ENCODE assay signal across 9 cellular contexts in genomic region chr11:65274734-65275682, GRCh38. TPM values are rescaled to one million over a fixed set of nuclear protein-coding genes. Genes with fewer than 3 reads are reported as not detected.
DNase-seq lines count a peak whose midpoint lies in the region; TF ChIP-seq lines count a peak whose summit lies in the region.
"Had no signal": no experiment of that assay in that cellular context is flagged by ENCODE, and none has a peak within 500 bp of the region (broad histone marks: within the 10 kb centered on the region; RNA-seq: fewer than 3 reads in every experiment).

No MANE protein-coding gene starts in this region.

- H3K27me3 ChIP-seq in Loucy (ENCODE audit: insufficient read depth, low read length, poor library complexity, severe bottlenecking) (no peaks in the 10 kb centered on the region), mesenchymal stem cell (ENCODE audit: control insufficient read depth in 1 of 2, insufficient read depth in 1 of 2, low read length in 2 of 2) (no peaks in the 10 kb centered on the region)

- no peak overlapping the region for H3K14ac ChIP-seq in mesenchymal stem cell (ENCODE audit: low read length in 2 of 2)

- no peak overlapping the region for H3K23ac ChIP-seq in mesenchymal stem cell (ENCODE audit: low read length in 2 of 2)

- H3K36me3 ChIP-seq in Loucy (ENCODE audit: insufficient read depth, low read length) = peaks cover 43% of the 10 kb centered on the region; the same call in 1 of the 2 replicates
- peaks cover 5 to 22% of the 10 kb centered on the region in 2 experiments for H3K36me3 ChIP-seq in mesenchymal stem cell (ENCODE audit: control insufficient read depth in 1 of 2, insufficient read depth in 2 of 2, low read depth in 1 of 2, low read length in 2 of 2)

- no peak overlapping the region for H3K4ac ChIP-seq in mesenchymal stem cell (ENCODE audit: low read depth in 1 of 2, low read length in 2 of 2)

- no peaks in the 10 kb centered on the region for H4K20me1 ChIP-seq in Loucy (ENCODE audit: insufficient read depth, low read length, poor library complexity, severe bottlenecking)

- no peak overlapping the region for H4K91ac ChIP-seq in mesenchymal stem cell (ENCODE audit: low read length)

- H3K79me1 ChIP-seq in mesenchymal stem cell (replicated peaks; ENCODE audit: low read length, poor library complexity, severe bottlenecking) = peaks cover 8% of the 10 kb centered on the region

- H3K4me3 ChIP-seq in Loucy (ENCODE audit: low read length, poor library complexity, severe bottlenecking) (no peak overlapping the region), mesenchymal stem cell (ENCODE audit: insufficient read depth in 1 of 2, low read depth in 1 of 2, low read length in 2 of 2) (peak overlapping the region in 1 of 2 experiments; percentile 49)

- H3K9me3 ChIP-seq in Loucy (ENCODE audit: insufficient read depth, low read depth, low read length) = no peaks in the 10 kb centered on the region
- no peaks in the 10 kb centered on the region for H3K9me3 ChIP-seq in mesenchymal stem cell (ENCODE audit: control insufficient read depth, low read length)

- no peak overlapping the region for H3K27ac Mint-ChIP-seq in activated naive CD4-positive, alpha-beta T cell treated with anti-CD3 and anti-CD28 coated beads, Interleukin-2, amount 10 ng/mL, durations not matched to agents 7 days and 5 days
- no peak overlapping the region for H3K27ac Mint-ChIP-seq in activated T-helper 2 cell treated with anti-CD3 and anti-CD28 coated beads, Interferon-gamma antibody, Interleukin-2, Interleukin-4, amounts not matched to agents 10 μg/mL and 5 μg/mL and 100 μg/mL, durations not matched to agents 14 hours and 24 hours and 36 hours

- H3K18ac ChIP-seq in mesenchymal stem cell (ENCODE audit: low read depth in 1 of 2, low read length in 2 of 2) = no peak overlapping the region

- no peak overlapping the region for H3K27ac ChIP-seq in mesenchymal stem cell (ENCODE audit: low read length, poor library complexity, severe bottlenecking)

- H3K4me3 Mint-ChIP-seq in activated naive CD4-positive, alpha-beta T cell treated with anti-CD3 and anti-CD28 coated beads, Interleukin-2, amount 10 ng/mL, durations not matched to agents 7 days and 5 days = no peak overlapping the region
- H3K4me3 Mint-ChIP-seq in activated T-helper 2 cell treated with anti-CD3 and anti-CD28 coated beads, Interferon-gamma antibody, Interleukin-2, Interleukin-4, amounts not matched to agents 10 μg/mL and 5 μg/mL and 100 μg/mL, durations not matched to agents 14 hours and 24 hours and 36 hours (ENCODE audit: low read depth) = no peak overlapping the region
- H3K4me3 Mint-ChIP-seq: naive thymus-derived CD8-positive, alpha-beta T cell had no signal

- H3K9ac ChIP-seq in Loucy (ENCODE audit: low read depth, low read length, poor library complexity, severe bottlenecking) = no peak overlapping the region
- peak overlapping the region; percentile 66 for H3K9ac ChIP-seq in mesenchymal stem cell (ENCODE audit: low read length)

- no peak overlapping the region for H2BK120ac ChIP-seq in mesenchymal stem cell (ENCODE audit: low read depth, low read length)

- no peaks in the 10 kb centered on the region for H3K79me2 ChIP-seq in Loucy (ENCODE audit: insufficient read depth, low read length)

- H2BK5ac ChIP-seq in mesenchymal stem cell (ENCODE audit: low read depth, low read length, poor library complexity, severe bottlenecking) = no peak overlapping the region

- H3K4me1 ChIP-seq in Loucy (ENCODE audit: insufficient read depth, low read length, poor library complexity, severe bottlenecking) (no peaks in the 10 kb centered on the region), mesenchymal stem cell (ENCODE audit: control insufficient read depth, insufficient read depth, low read depth, low read length) (peaks cover 7% of the 10 kb centered on the region)

- no peaks in the 10 kb centered on the region for H3K9me3 Mint-ChIP-seq in activated naive CD4-positive, alpha-beta T cell treated with anti-CD3 and anti-CD28 coated beads, Interleukin-2, amount 10 ng/mL, durations not matched to agents 7 days and 5 days
- H3K9me3 Mint-ChIP-seq in activated T-helper 2 cell treated with anti-CD3 and anti-CD28 coated beads, Interferon-gamma antibody, Interleukin-2, Interleukin-4, amounts not matched to agents 10 μg/mL and 5 μg/mL and 100 μg/mL, durations not matched to agents 14 hours and 24 hours and 36 hours = no peaks in the 10 kb centered on the region
- H3K9me3 Mint-ChIP-seq: naive thymus-derived CD8-positive, alpha-beta T cell had no signal

- peak; percentile 58 for DNase-seq in activated naive CD4-positive, alpha-beta T cell treated with anti-CD3 and anti-CD28 coated beads, Interleukin-2, amount 10 ng/mL, durations not matched to agents 7 days and 5 days
- no peak for DNase-seq in activated naive CD4-positive, alpha-beta T cell treated with anti-CD3 and anti-CD28 coated beads, Interleukin-2, amount 50 U/mL, for 16 hours
- peak in 3 of 5 donors; percentile 18 to 32 (median 19) for DNase-seq in T-helper 1 cell
- DNase-seq in epidermal melanocyte (ENCODE audit: insufficient read length, low spot score) = peak; percentile 55
- peak; percentile 92 for DNase-seq in mesenchymal stem cell
- DNase-seq in ureter (ENCODE audit: low spot score) = peak; percentile 88
- no peak for DNase-seq in activated T-helper 2 cell treated with anti-CD3 and anti-CD28 coated beads, Interferon-gamma antibody, Interleukin-2, Interleukin-4, amounts not matched to agents 10 μg/mL and 5 μg/mL and 100 μg/mL, durations not matched to agents 14 hours and 24 hours and 36 hours (ENCODE audit: low spot score)

- peak; percentile 75 for TF ChIP-seq CTCF in Loucy (conservative IDR thresholded peaks at IDR 0.05; ENCODE audit: low read length)

- H4K8ac ChIP-seq in mesenchymal stem cell (ENCODE audit: low read length) = no peak overlapping the region

- H3K9me2 ChIP-seq in Loucy (replicated peaks; ENCODE audit: low read depth, low read length) = no peaks in the 10 kb centered on the region

- intact Hi-C loops in activated T-helper 2 cell treated with anti-CD3 and anti-CD28 coated beads, Interferon-gamma antibody, Interleukin-2, Interleukin-4, amounts not matched to agents 10 μg/mL and 5 μg/mL and 100 μg/mL, durations not matched to agents 14 hours and 24 hours and 36 hours (cut with micrococcal nuclease) = loop anchor here (2.0 kb wide), 1 partner anchor 42 kb away; no protein-coding TSS in a partner anchor

- H3K27me3 Mint-ChIP-seq in activated naive CD4-positive, alpha-beta T cell treated with anti-CD3 and anti-CD28 coated beads, Interleukin-2, amount 10 ng/mL, durations not matched to agents 7 days and 5 days = no peaks in the 10 kb centered on the region
- H3K27me3 Mint-ChIP-seq in activated T-helper 2 cell treated with anti-CD3 and anti-CD28 coated beads, Interferon-gamma antibody, Interleukin-2, Interleukin-4, amounts not matched to agents 10 μg/mL and 5 μg/mL and 100 μg/mL, durations not matched to agents 14 hours and 24 hours and 36 hours (ENCODE audit: low read depth) = no peaks in the 10 kb centered on the region
- H3K27me3 Mint-ChIP-seq: naive thymus-derived CD8-positive, alpha-beta T cell had no signal

- peaks cover 2% of the 10 kb centered on the region for H3K4me1 Mint-ChIP-seq in activated naive CD4-positive, alpha-beta T cell treated with anti-CD3 and anti-CD28 coated beads, Interleukin-2, amount 10 ng/mL, durations not matched to agents 7 days and 5 days
- H3K4me1 Mint-ChIP-seq in activated T-helper 2 cell treated with anti-CD3 and anti-CD28 coated beads, Interferon-gamma antibody, Interleukin-2, Interleukin-4, amounts not matched to agents 10 μg/mL and 5 μg/mL and 100 μg/mL, durations not matched to agents 14 hours and 24 hours and 36 hours (ENCODE audit: low read depth) = peaks cover 13% of the 10 kb centered on the region

- H2AFZ ChIP-seq in Loucy (ENCODE audit: low read length) (no peak overlapping the region), mesenchymal stem cell (ENCODE audit: low read depth, low read length) (no peak overlapping the region)

- peak overlapping the region; percentile 35 for H2AK5ac ChIP-seq in mesenchymal stem cell (ENCODE audit: low read length, severe bottlenecking)

- no peak overlapping the region for H2BK15ac ChIP-seq in mesenchymal stem cell (ENCODE audit: low read depth, poor library complexity, severe bottlenecking)

- H3F3A ChIP-seq in Loucy (ENCODE audit: low read depth) = no peaks in the 10 kb centered on the region

- H3K36me3 Mint-ChIP-seq in activated naive CD4-positive, alpha-beta T cell treated with anti-CD3 and anti-CD28 coated beads, Interleukin-2, amount 10 ng/mL, durations not matched to agents 7 days and 5 days = peaks cover 36% of the 10 kb centered on the region
- peaks cover 66% of the 10 kb centered on the region for H3K36me3 Mint-ChIP-seq in activated T-helper 2 cell treated with anti-CD3 and anti-CD28 coated beads, Interferon-gamma antibody, Interleukin-2, Interleukin-4, amounts not matched to agents 10 μg/mL and 5 μg/mL and 100 μg/mL, durations not matched to agents 14 hours and 24 hours and 36 hours (ENCODE audit: low read depth)

- H2BK12ac ChIP-seq in mesenchymal stem cell (ENCODE audit: low read length in 2 of 2) = no peak overlapping the region

- H3K4me2 ChIP-seq in Loucy (ENCODE audit: low read depth, low read length, poor library complexity, severe bottlenecking) = no peak overlapping the region
- H3K4me2 ChIP-seq in mesenchymal stem cell (ENCODE audit: low read length, poor library complexity, severe bottlenecking) = no peak overlapping the region

- WGBS in mesenchymal stem cell = 48% methylated on average over 6 of the region's 6 CpGs

- CTCF ChIA-PET in activated naive CD4-positive, alpha-beta T cell treated with anti-CD3 and anti-CD28 coated beads, Interleukin-2, amount 10 ng/mL, durations not matched to agents 7 days and 5 days (lab: Charles Lee) = interaction anchor here (0.6 to 7.4 kb wide), 14 partner anchors 9 to 266 kb away, joined by 3 to 71 read pairs (median 3); partner anchors contain the start of genes CDC42EP2 and DPF2

RNA-seq across cellular contexts. Expression of gene POLA2, which starts 13.2 kb away (rescaled TPM):
- polyA plus RNA-seq in mesenchymal stem cell (2013, experiment 1 of 2) = 2.6 TPM
- polyA plus RNA-seq in mesenchymal stem cell (2013, experiment 2 of 2) = 3.4 TPM
- 12.2 TPM for total RNA-seq in ureter
- total RNA-seq in activated T-helper 2 cell treated with anti-CD3 and anti-CD28 coated beads, Interferon-gamma antibody, Interleukin-2, Interleukin-4, amounts not matched to agents 10 μg/mL and 5 μg/mL and 100 μg/mL, durations not matched to agents 14 hours and 24 hours and 36 hours = 74.5 and 74.6 TPM in 2 replicates

RNA-seq across cellular contexts. Expression of gene CDC42EP2, which starts 39.7 kb away (rescaled TPM):
- polyA plus RNA-seq in mesenchymal stem cell (2013, experiment 1 of 2) = 22.3 TPM
- 21.3 TPM for polyA plus RNA-seq in mesenchymal stem cell (2013, experiment 2 of 2)
- 21.0 TPM for total RNA-seq in ureter
- total RNA-seq in activated T-helper 2 cell treated with anti-CD3 and anti-CD28 coated beads, Interferon-gamma antibody, Interleukin-2, Interleukin-4, amounts not matched to agents 10 μg/mL and 5 μg/mL and 100 μg/mL, durations not matched to agents 14 hours and 24 hours and 36 hours = 3.4 and 5.1 TPM in 2 replicates
- polyA plus RNA-seq: naive thymus-derived CD8-positive, alpha-beta T cell had no signal

RNA-seq across cellular contexts. Expression of gene DPF2, which starts 58.6 kb away (rescaled TPM):
- 52.4 TPM for polyA plus RNA-seq in mesenchymal stem cell (2013, experiment 1 of 2)
- 46.0 TPM for polyA plus RNA-seq in mesenchymal stem cell (2013, experiment 2 of 2)
- 61.5 TPM for total RNA-seq in ureter
- total RNA-seq in activated T-helper 2 cell treated with anti-CD3 and anti-CD28 coated beads, Interferon-gamma antibody, Interleukin-2, Interleukin-4, amounts not matched to agents 10 μg/mL and 5 μg/mL and 100 μg/mL, durations not matched to agents 14 hours and 24 hours and 36 hours = 77.0 and 78.1 TPM in 2 replicates

Comparison
In these comparisons a context has a peak if more than half of its experiments do, and no peak if none do; other contexts are left out.
1. DNase-seq: peak in activated naive CD4-positive, alpha-beta T cell treated with anti-CD3 and anti-CD28 coated beads, Interleukin-2, amount 10 ng/mL, durations not matched to agents 7 days and 5 days (single experiment), T-helper 1 cell (3 of 5), epidermal melanocyte (single experiment), mesenchymal stem cell (single experiment) and ureter (single experiment); none in activated naive CD4-positive, alpha-beta T cell treated with anti-CD3 and anti-CD28 coated beads, Interleukin-2, amount 50 U/mL, for 16 hours (single experiment) and activated T-helper 2 cell treated with anti-CD3 and anti-CD28 coated beads, Interferon-gamma antibody, Interleukin-2, Interleukin-4, amounts not matched to agents 10 μg/mL and 5 μg/mL and 100 μg/mL, durations not matched to agents 14 hours and 24 hours and 36 hours (single experiment).